Comparison of ENCODE assay signal across 9 cellular contexts in the genomic region with DNA sequence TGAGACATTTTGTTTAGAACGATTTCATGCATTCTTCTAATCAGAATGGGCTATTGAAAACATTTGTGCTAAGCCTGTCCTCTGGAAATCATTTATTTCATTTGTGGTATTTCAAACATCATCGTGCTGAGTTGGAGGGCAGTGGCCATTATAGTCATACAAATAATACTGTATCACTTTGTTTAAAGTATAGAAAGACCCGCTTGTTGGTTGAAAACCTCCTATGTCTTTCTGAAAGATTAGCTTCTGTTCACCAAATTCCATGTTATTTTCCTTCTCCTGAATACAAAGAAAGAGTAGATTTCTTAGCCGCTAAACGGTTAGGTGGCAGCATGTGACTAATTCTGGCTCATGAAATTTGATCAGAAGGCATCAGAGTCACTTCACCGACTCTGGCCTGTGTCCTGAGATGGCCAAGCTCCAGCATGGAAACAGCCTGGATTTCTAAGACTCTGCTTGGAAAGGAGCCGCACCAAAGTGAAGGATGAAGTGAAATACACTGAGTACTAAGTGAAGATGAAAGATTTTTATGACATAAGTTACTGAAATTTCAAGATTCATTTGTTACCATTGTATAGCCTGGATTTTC.
DNase-seq lines count a peak whose midpoint lies in the region; ATAC-seq, FAIRE-seq and TF ChIP-seq lines count a peak whose summit lies in the region.
"Had no signal": no experiment of that assay in that cellular context is flagged by ENCODE, and none has a peak within 500 bp of the region (broad histone marks: within the 10 kb centered on the region; RNA-seq: fewer than 3 reads in every experiment).

No MANE protein-coding gene starts in this region.

- no peak for ATAC-seq in HG03354 (IDR thresholded peaks at IDR 0.05; ENCODE audit: poor library complexity, severe bottlenecking, unreplicated experiment)
- ATAC-seq in stimulated activated naive CD8-positive, alpha-beta T cell treated with anti-CD3 and anti-CD28 coated beads, Interleukin-15, amount 100 ng/mL, for 72 hours, result no peak
- ATAC-seq in mucosa of descending colon, result no peak
- ATAC-seq in GM18498 (IDR thresholded peaks at IDR 0.05; ENCODE audit: unreplicated experiment), result no peak

- no peak overlapping the region for H3K4me3 ChIP-seq in mucosa of descending colon

- peak; percentile 5 for FAIRE-seq in TTC549 (lab: Jason Lieb, UNC)

- no peaks in the 10 kb centered on the region for H3K9me3 ChIP-seq in mucosa of descending colon

- TF ChIP-seq CTCF in mucosa of descending colon (IDR thresholded peaks at IDR 0.05), result no peak

- no peaks in the 10 kb centered on the region for H3K36me3 ChIP-seq in mucosa of descending colon (ENCODE audit: low read depth)

- H3K9me3 Mint-ChIP-seq in stimulated activated naive CD8-positive, alpha-beta T cell treated with anti-CD3 and anti-CD28 coated beads, Interleukin-15, amount 100 ng/mL, for 72 hours, result no peaks in the 10 kb centered on the region
- H3K9me3 Mint-ChIP-seq: activated CD4-positive, alpha-beta memory T cell treated with anti-CD3 and anti-CD28 coated beads for 36 hours had no signal

- H3K27ac Mint-ChIP-seq in stimulated activated naive CD8-positive, alpha-beta T cell treated with anti-CD3 and anti-CD28 coated beads, Interleukin-15, amount 100 ng/mL, for 72 hours, result no peak overlapping the region
- H3K27ac Mint-ChIP-seq: activated CD4-positive, alpha-beta memory T cell treated with anti-CD3 and anti-CD28 coated beads for 36 hours had no signal

- DNase-seq in Daoy (ENCODE audit: low read depth) (peak; percentile 35), head of caudate nucleus (peak in 39 of 42 donors; percentile 30 to 85 (median 56)), renal cortical epithelial cell (ENCODE audit: low read depth) (peak; percentile 60), mucosa of descending colon (no peak)
- DNase-seq in stimulated activated naive CD8-positive, alpha-beta T cell treated with anti-CD3 and anti-CD28 coated beads, Interleukin-15, amount 100 ng/mL, for 72 hours, result no peak
- DNase-seq: activated CD4-positive, alpha-beta memory T cell treated with anti-CD3 and anti-CD28 coated beads for 36 hours had no signal

- no peaks in the 10 kb centered on the region for H3K27me3 Mint-ChIP-seq in stimulated activated naive CD8-positive, alpha-beta T cell treated with anti-CD3 and anti-CD28 coated beads, Interleukin-15, amount 100 ng/mL, for 72 hours
- H3K27me3 Mint-ChIP-seq: activated CD4-positive, alpha-beta memory T cell treated with anti-CD3 and anti-CD28 coated beads for 36 hours had no signal

- no peaks in the 10 kb centered on the region for H3K4me1 Mint-ChIP-seq in stimulated activated naive CD8-positive, alpha-beta T cell treated with anti-CD3 and anti-CD28 coated beads, Interleukin-15, amount 100 ng/mL, for 72 hours

- H3K4me3 Mint-ChIP-seq in stimulated activated naive CD8-positive, alpha-beta T cell treated with anti-CD3 and anti-CD28 coated beads, Interleukin-15, amount 100 ng/mL, for 72 hours, result no peak overlapping the region
- H3K4me3 Mint-ChIP-seq: activated CD4-positive, alpha-beta memory T cell treated with anti-CD3 and anti-CD28 coated beads for 36 hours had no signal

- no peaks in the 10 kb centered on the region for H3K4me1 ChIP-seq in mucosa of descending colon (ENCODE audit: low read depth)

- intact Hi-C loops in head of caudate nucleus (cut with DNase I) (loop anchor here (5.0 to 10.0 kb wide), 2 partner anchors 100 to 247 kb away; no protein-coding TSS in a partner anchor), mucosa of descending colon (cut with DNase I, micrococcal nuclease) (no loop called here)

Comparison
In these comparisons a context has a peak if more than half of its experiments do, and no peak if none do; other contexts are left out.
1. DNase-seq: peak in Daoy (single experiment), head of caudate nucleus (39 of 42) and renal cortical epithelial cell (single experiment); none in stimulated activated naive CD8-positive, alpha-beta T cell treated with anti-CD3 and anti-CD28 coated beads, Interleukin-15, amount 100 ng/mL, for 72 hours (0 of 2) and mucosa of descending colon (0 of 3).